Comparison of ENCODE assay signal across 25 cellular contexts in genomic region chr6:69673298-69673697, GRCh38.
"Had no signal": no experiment of that assay in that cellular context is flagged by ENCODE, and none has a peak within 500 bp of the region (broad histone marks: within the 10 kb centered on the region; RNA-seq: fewer than 3 reads in every experiment).

No MANE protein-coding gene starts in this region.

- H3K27me3 ChIP-seq: breast epithelium, esophagus muscularis mucosa, foreskin keratinocyte, heart left ventricle, spleen, suprapubic skin, tibial artery had no signal

- H3K36me3 ChIP-seq: breast epithelium had no signal

- H3K27ac Mint-ChIP-seq: activated CD4-positive, alpha-beta T cell treated with anti-CD3 and anti-CD28 coated beads for 36 hours; activated CD8-positive, alpha-beta memory T cell treated with anti-CD3 and anti-CD28 coated beads, Interleukin-2, amount 10 ng/mL, durations not matched to agents 7 days and 5 days; activated CD8-positive, alpha-beta T cell treated with anti-CD3 and anti-CD28 coated beads, Interleukin-2, amount 10 ng/mL, durations not matched to agents 7 days and 5 days; activated naive CD4-positive, alpha-beta T cell treated with anti-CD3 and anti-CD28 coated beads, Interleukin-2, amount 50 U/mL, for 24 hours; activated naive CD8-positive, alpha-beta T cell treated with anti-CD3 and anti-CD28 coated beads, Interleukin-2, amount 50 U/mL, for 24 hours; activated T-helper 2 cell treated with anti-CD3 and anti-CD28 coated beads, Interferon-gamma antibody, Interleukin-2, Interleukin-4, amounts not matched to agents 10 μg/mL and 5 μg/mL and 100 μg/mL, durations not matched to agents 14 hours and 24 hours and 36 hours; dendritic cell treated with granulocyte-macrophage colony-stimulating factor and Interleukin-4, amounts not matched to agents 40 ng/mL and 50 ng/mL, for 4 days; T-helper 2 cell treated with Interferon-gamma antibody and Interleukin-4, amounts not matched to agents 5 μg/mL and 100 μg/mL, for 36 hours had no signal

- H3K27ac ChIP-seq: breast epithelium, esophagus muscularis mucosa, foreskin keratinocyte, heart left ventricle, left ventricle myocardium inferior, spleen, suprapubic skin, tibial artery had no signal

- DNase-seq: activated CD4-positive, alpha-beta T cell treated with anti-CD3 and anti-CD28 coated beads for 36 hours; activated CD4-positive, CD25-positive, alpha-beta regulatory T cell; activated CD8-positive, alpha-beta memory T cell treated with anti-CD3 and anti-CD28 coated beads, Interleukin-2, amount 10 ng/mL, durations not matched to agents 7 days and 5 days; activated CD8-positive, alpha-beta T cell treated with anti-CD3 and anti-CD28 coated beads, Interleukin-2, amount 10 ng/mL, durations not matched to agents 7 days and 5 days; activated naive CD8-positive, alpha-beta T cell treated with anti-CD3 and anti-CD28 coated beads, Interleukin-2, amount 50 U/mL, for 24 hours; activated T-cell treated with anti-CD3 and anti-CD28 coated beads, Interleukin-2, amount 50 U/mL, for 48 hours; central memory CD4-positive, alpha-beta T cell; foreskin keratinocyte; heart left ventricle; kidney glomerular epithelial cell; left ventricle myocardium inferior; posterior cingulate gyrus; right cardiac atrium; spleen; stimulated activated naive CD4-positive, alpha-beta T cell; tibial artery had no signal

- H3K9me3 ChIP-seq: breast epithelium, esophagus muscularis mucosa, heart left ventricle, left ventricle myocardium inferior, spleen, suprapubic skin, tibial artery had no signal

- ATAC-seq: activated CD4-positive, alpha-beta T cell treated with anti-CD3 and anti-CD28 coated beads for 36 hours; activated CD8-positive, alpha-beta memory T cell treated with anti-CD3 and anti-CD28 coated beads, Interleukin-2, amount 10 ng/mL, durations not matched to agents 7 days and 5 days; activated CD8-positive, alpha-beta T cell treated with anti-CD3 and anti-CD28 coated beads, Interleukin-2, amount 10 ng/mL, durations not matched to agents 7 days and 5 days; activated naive CD8-positive, alpha-beta T cell treated with anti-CD3 and anti-CD28 coated beads, Interleukin-2, amount 50 U/mL, for 24 hours; foreskin keratinocyte; heart left ventricle; right cardiac atrium had no signal

- H3K4me3 ChIP-seq: breast epithelium, esophagus muscularis mucosa, heart left ventricle, left ventricle myocardium inferior, lung, spleen, suprapubic skin, tibial artery had no signal

- H3K4me3 Mint-ChIP-seq: activated CD4-positive, alpha-beta T cell treated with anti-CD3 and anti-CD28 coated beads for 36 hours; activated CD8-positive, alpha-beta memory T cell treated with anti-CD3 and anti-CD28 coated beads, Interleukin-2, amount 10 ng/mL, durations not matched to agents 7 days and 5 days; activated CD8-positive, alpha-beta T cell treated with anti-CD3 and anti-CD28 coated beads, Interleukin-2, amount 10 ng/mL, durations not matched to agents 7 days and 5 days; activated naive CD4-positive, alpha-beta T cell treated with anti-CD3 and anti-CD28 coated beads, Interleukin-2, amount 50 U/mL, for 24 hours; activated naive CD8-positive, alpha-beta T cell treated with anti-CD3 and anti-CD28 coated beads, Interleukin-2, amount 50 U/mL, for 24 hours; dendritic cell treated with granulocyte-macrophage colony-stimulating factor and Interleukin-4, amounts not matched to agents 40 ng/mL and 50 ng/mL, for 4 days; neural crest cell; T-helper 2 cell treated with Interferon-gamma antibody and Interleukin-4, amounts not matched to agents 5 μg/mL and 100 μg/mL, for 36 hours had no signal

- H3K4me1 Mint-ChIP-seq: activated CD4-positive, alpha-beta T cell treated with anti-CD3 and anti-CD28 coated beads for 36 hours; activated CD8-positive, alpha-beta memory T cell treated with anti-CD3 and anti-CD28 coated beads, Interleukin-2, amount 10 ng/mL, durations not matched to agents 7 days and 5 days; activated naive CD4-positive, alpha-beta T cell treated with anti-CD3 and anti-CD28 coated beads, Interleukin-2, amount 50 U/mL, for 24 hours; activated naive CD8-positive, alpha-beta T cell treated with anti-CD3 and anti-CD28 coated beads, Interleukin-2, amount 50 U/mL, for 24 hours; neural crest cell had no signal

- H3K9me3 Mint-ChIP-seq: activated naive CD8-positive, alpha-beta T cell treated with anti-CD3 and anti-CD28 coated beads, Interleukin-2, amount 50 U/mL, for 24 hours; activated T-helper 2 cell treated with anti-CD3 and anti-CD28 coated beads, Interferon-gamma antibody, Interleukin-2, Interleukin-4, amounts not matched to agents 10 μg/mL and 5 μg/mL and 100 μg/mL, durations not matched to agents 14 hours and 24 hours and 36 hours; dendritic cell treated with granulocyte-macrophage colony-stimulating factor and Interleukin-4, amounts not matched to agents 40 ng/mL and 50 ng/mL, for 4 days; neural crest cell; T-helper 2 cell treated with Interferon-gamma antibody and Interleukin-4, amounts not matched to agents 5 μg/mL and 100 μg/mL, for 36 hours had no signal

- H3K27me3 Mint-ChIP-seq: activated CD4-positive, alpha-beta T cell treated with anti-CD3 and anti-CD28 coated beads for 36 hours; activated CD8-positive, alpha-beta memory T cell treated with anti-CD3 and anti-CD28 coated beads, Interleukin-2, amount 10 ng/mL, durations not matched to agents 7 days and 5 days; activated naive CD4-positive, alpha-beta T cell treated with anti-CD3 and anti-CD28 coated beads, Interleukin-2, amount 50 U/mL, for 24 hours; activated naive CD8-positive, alpha-beta T cell treated with anti-CD3 and anti-CD28 coated beads, Interleukin-2, amount 50 U/mL, for 24 hours; dendritic cell treated with granulocyte-macrophage colony-stimulating factor and Interleukin-4, amounts not matched to agents 40 ng/mL and 50 ng/mL, for 4 days had no signal

- H3K4me1 ChIP-seq: breast epithelium, esophagus muscularis mucosa, foreskin keratinocyte, heart left ventricle, left ventricle myocardium inferior, spleen, suprapubic skin, tibial artery had no signal
